ENCODE assay signal across 9 cellular contexts in genomic region chr6:111423960-111424846, GRCh38. TPM values are rescaled to one million over a fixed set of nuclear protein-coding genes. Genes with fewer than 3 reads are reported as not detected.
DNase-seq lines count a peak whose midpoint lies in the region; ATAC-seq and TF ChIP-seq lines count a peak whose summit lies in the region.
"Had no signal": no experiment of that assay in that cellular context is flagged by ENCODE, and none has a peak within 500 bp of the region (broad histone marks: within the 10 kb centered on the region; RNA-seq: fewer than 3 reads in every experiment).

No MANE protein-coding gene starts in this region.

- no peak for ATAC-seq in GM19328 (IDR thresholded peaks at IDR 0.05; ENCODE audit: unreplicated experiment)
- ATAC-seq in CD4-positive, alpha-beta T cell (ENCODE audit: poor library complexity), result no peak
- ATAC-seq: activated T-cell treated with anti-CD3 and anti-CD28 coated beads, Interleukin-2, amount 50 U/mL, for 4 hours had no signal

- WGBS in adrenal gland, 4 donors, result 67 to 79% (median 74%) methylated on average over 5 of the region's 5 CpGs

- peaks cover 16% of the 10 kb centered on the region for H3K4me1 Mint-ChIP-seq in activated naive CD4-positive, alpha-beta T cell treated with anti-CD3 and anti-CD28 coated beads, Interleukin-2, amount 10 ng/mL, durations not matched to agents 7 days and 5 days
- peaks cover 50% of the 10 kb centered on the region for H3K4me1 Mint-ChIP-seq in CD4-positive, alpha-beta T cell (ENCODE audit: low read depth)

- no peaks in the 10 kb centered on the region for H3K36me3 ChIP-seq in adrenal gland (replicated peaks in 1 of 2)

- peak overlapping the region in 2 of 5 donors; percentile 7 to 51 for H3K27ac ChIP-seq in adrenal gland
- no peak overlapping the region for H3K27ac ChIP-seq in CD4-positive, alpha-beta T cell (ENCODE audit: low read depth, low read length)

- no peak for TF ChIP-seq CTCF in adrenal gland (IDR thresholded peaks at IDR 0.05)
- no peak for TF ChIP-seq CTCF in CD4-positive, alpha-beta T cell (IDR thresholded peaks at IDR 0.05)

- peaks cover 16% of the 10 kb centered on the region for H3K36me3 Mint-ChIP-seq in activated naive CD4-positive, alpha-beta T cell treated with anti-CD3 and anti-CD28 coated beads, Interleukin-2, amount 10 ng/mL, durations not matched to agents 7 days and 5 days
- peaks cover 19% of the 10 kb centered on the region for H3K36me3 Mint-ChIP-seq in CD4-positive, alpha-beta T cell (ENCODE audit: low read depth)

- DNase-seq in NCI-H510A treated with DMSO at 0.1 percent for 48 hours (lab: John Stamatoyannopoulos, UW) (peak; percentile 0), NCI-H510A (lab: John Stamatoyannopoulos, UW) (no peak), adrenal gland (peak in 4 of 7 donors; percentile 46 to 73 (median 48)), inferior parietal cortex (ENCODE audit: extremely low spot score) (peak; percentile 67), superior temporal gyrus (ENCODE audit: extremely low spot score) (peak; percentile 84)
- no peak for DNase-seq in activated naive CD4-positive, alpha-beta T cell treated with anti-CD3 and anti-CD28 coated beads, Interleukin-2, amount 10 ng/mL, durations not matched to agents 7 days and 5 days
- no peak for DNase-seq in CD4-positive, alpha-beta T cell
- DNase-seq: activated T-cell treated with anti-CD3 and anti-CD28 coated beads, Interleukin-2, amount 50 U/mL, for 4 hours had no signal

- no peak overlapping the region for H3K4me3 ChIP-seq in adrenal gland

- CTCF ChIA-PET in activated naive CD4-positive, alpha-beta T cell treated with anti-CD3 and anti-CD28 coated beads, Interleukin-2, amount 10 ng/mL, durations not matched to agents 7 days and 5 days (lab: Charles Lee), result interaction anchor here (0.9 kb wide), 1 partner anchor 165 kb away, joined by 3 read pairs; a partner anchor contains a TSS
- CTCF ChIA-PET in CD4-positive, alpha-beta T cell (lab: Charles Lee), result no interaction called here

- no peak overlapping the region for H3K27ac Mint-ChIP-seq in activated naive CD4-positive, alpha-beta T cell treated with anti-CD3 and anti-CD28 coated beads, Interleukin-2, amount 10 ng/mL, durations not matched to agents 7 days and 5 days
- H3K27ac Mint-ChIP-seq in CD4-positive, alpha-beta T cell, result no peak overlapping the region

- no peaks in the 10 kb centered on the region for H3K27me3 Mint-ChIP-seq in activated naive CD4-positive, alpha-beta T cell treated with anti-CD3 and anti-CD28 coated beads, Interleukin-2, amount 10 ng/mL, durations not matched to agents 7 days and 5 days
- H3K27me3 Mint-ChIP-seq in CD4-positive, alpha-beta T cell, result no peaks in the 10 kb centered on the region

- intact Hi-C loops in adrenal gland (cut with DNase I), result loop anchor here in 1 of 2 donors (10.0 kb wide), 1 partner anchor 51 kb away; no protein-coding TSS in a partner anchor
- intact Hi-C loops in CD4-positive, alpha-beta T cell (cut with DNase I, micrococcal nuclease), result no loop called here

- H3K9me3 ChIP-seq in adrenal gland (replicated peaks in 1 of 3), result peaks cover 0 to 11% (median 8%) of the 10 kb centered on the region in 3 donors
- peaks cover 8% of the 10 kb centered on the region for H3K9me3 ChIP-seq in CD4-positive, alpha-beta T cell (ENCODE audit: control insufficient read depth, low read length)

- peaks cover 15 to 31% of the 10 kb centered on the region in 2 donors for H3K4me1 ChIP-seq in adrenal gland (replicated peaks in 1 of 2)

- POLR2A ChIA-PET in CD4-positive, alpha-beta T cell (lab: Charles Lee), result interaction anchor here (0.7 kb wide), 1 partner anchor 491 kb away, joined by 3 read pairs; no protein-coding TSS in a partner anchor

- H3K9me3 Mint-ChIP-seq in activated naive CD4-positive, alpha-beta T cell treated with anti-CD3 and anti-CD28 coated beads, Interleukin-2, amount 10 ng/mL, durations not matched to agents 7 days and 5 days, result peaks cover 15% of the 10 kb centered on the region
- peaks cover 7% of the 10 kb centered on the region for H3K9me3 Mint-ChIP-seq in CD4-positive, alpha-beta T cell

- no peaks in the 10 kb centered on the region for H3K27me3 ChIP-seq in adrenal gland
- no peaks in the 10 kb centered on the region for H3K27me3 ChIP-seq in CD4-positive, alpha-beta T cell (ENCODE audit: control insufficient read depth, insufficient read depth, low read length)

- H3K4me3 Mint-ChIP-seq in activated naive CD4-positive, alpha-beta T cell treated with anti-CD3 and anti-CD28 coated beads, Interleukin-2, amount 10 ng/mL, durations not matched to agents 7 days and 5 days, result no peak overlapping the region
- H3K4me3 Mint-ChIP-seq in CD4-positive, alpha-beta T cell, result no peak overlapping the region
- H3K4me3 Mint-ChIP-seq: activated T-cell treated with anti-CD3 and anti-CD28 coated beads, Interleukin-2, amount 50 U/mL, for 4 hours had no signal

- TF ChIP-seq POLR2A in adrenal gland (IDR thresholded peaks at IDR 0.05), result no peak

RNA-seq across cellular contexts. Expression of gene REV3L, which starts 58.8 kb away (rescaled TPM):
- total RNA-seq in adrenal gland, result 10 to 100 TPM; 24.6 to 45.7 (median 28.4) TPM
- 10 to 100 TPM; 16.8 to 21.7 (median 17.2) TPM for polyA plus RNA-seq in adrenal gland
- total RNA-seq in CD4-positive, alpha-beta T cell, result 10 to 100 TPM; 17.0 to 20.6 TPM

Comparison
In these comparisons a context has a peak if more than half of its experiments do, and no peak if none do; other contexts are left out.
1. DNase-seq: peak in NCI-H510A treated with DMSO at 0.1 percent for 48 hours (single experiment), adrenal gland (4 of 7), inferior parietal cortex (single experiment) and superior temporal gyrus (single experiment); none in NCI-H510A (single experiment), activated naive CD4-positive, alpha-beta T cell treated with anti-CD3 and anti-CD28 coated beads, Interleukin-2, amount 10 ng/mL, durations not matched to agents 7 days and 5 days (single experiment) and CD4-positive, alpha-beta T cell (0 of 10).